ENCODE assay signal across 8 cellular contexts in genomic region chr2:181892795-181893435, GRCh38. TPM values are rescaled to one million over a fixed set of nuclear protein-coding genes. Genes with fewer than 3 reads are reported as not detected.
DNase-seq lines count a peak whose midpoint lies in the region; ATAC-seq, FAIRE-seq and TF ChIP-seq lines count a peak whose summit lies in the region.

No MANE protein-coding gene starts in this region.

- H2BK5ac ChIP-seq in H9 (ENCODE audit: insufficient read length, low read length): no peak overlapping the region

- no peaks in the 10 kb centered on the region for H3K79me1 ChIP-seq in H9 (ENCODE audit: insufficient read depth, low read depth, low read length, poor library complexity, severe bottlenecking)

- FAIRE-seq in A549 (lab: Jason Lieb, UNC): no peak
- peak; percentile 51 for FAIRE-seq in keratinocyte (lab: Jason Lieb, UNC)

- peaks cover 5 to 9% of the 10 kb centered on the region in 2 experiments for H3K36me3 ChIP-seq in keratinocyte (ENCODE audit: control insufficient read depth in 2 of 2, extremely low read depth in 1 of 2, insufficient read depth in 2 of 2, low read length in 2 of 2)
- H3K36me3 ChIP-seq in testis (ENCODE audit: low read depth, missing control alignments): no peaks in the 10 kb centered on the region

- H2AK5ac ChIP-seq in H9 (ENCODE audit: insufficient read length, low read length): no peak overlapping the region

- H3K23me2 ChIP-seq in H9 (ENCODE audit: insufficient read length, low read depth, low read length, poor library complexity, severe bottlenecking): no peaks in the 10 kb centered on the region

- H3K9me3 ChIP-seq in A549: no peaks in the 10 kb centered on the region
- H3K9me3 ChIP-seq in H9 (ENCODE audit: control insufficient read depth, low read depth, low read length): no peaks in the 10 kb centered on the region
- H3K9me3 ChIP-seq in keratinocyte (ENCODE audit: control insufficient read depth, low read depth, low read length): no peaks in the 10 kb centered on the region
- H3K9me3 ChIP-seq in testis: no peaks in the 10 kb centered on the region

- peaks cover 60% of the 10 kb centered on the region for H3K4me1 ChIP-seq in A549
- H3K4me1 ChIP-seq in H9 (ENCODE audit: insufficient read depth, low read length): no peaks in the 10 kb centered on the region
- H3K4me1 ChIP-seq in keratinocyte (ENCODE audit: control insufficient read depth, extremely low read depth, insufficient read depth, low read length): peaks cover 22% of the 10 kb centered on the region
- H3K4me1 ChIP-seq in testis: peaks cover 13% of the 10 kb centered on the region

- no peak overlapping the region for H2BK120ac ChIP-seq in H9 (ENCODE audit: low read depth, low read length, poor library complexity, severe bottlenecking)

- TF ChIP-seq POLR2A in A549 (IDR thresholded peaks at IDR 0.05; ENCODE audit: low read length): no peak
- TF ChIP-seq POLR2A in testis (IDR thresholded peaks at IDR 0.05): no peak

- dilution Hi-C loops in keratinocyte (cut with MboI; ENCODE audit: extremely low pct_ligation_motif_present, low sequenced_read_pairs): no loop called here

- no peak overlapping the region for H4K5ac ChIP-seq in H9 (ENCODE audit: insufficient read length, low read depth, low read length)

- H3K27me3 ChIP-seq in H9 (ENCODE audit: insufficient read depth, low read length) (no peaks in the 10 kb centered on the region), keratinocyte (ENCODE audit: control insufficient read depth, extremely low read depth, insufficient read depth, low read length) (no peaks in the 10 kb centered on the region), testis (no peaks in the 10 kb centered on the region)

- 0 out of 7 replicates have a peak, but pooled peaks cover 0 to 2% (median 0%) of the 10 kb centered on the region in 3 experiments for H3K36me3 Mint-ChIP-seq in H9 (ENCODE audit: insufficient read depth in 1 of 3, low read depth in 3 of 3)
- H3K36me3 Mint-ChIP-seq in activated naive CD8-positive, alpha-beta T cell treated with anti-CD3 and anti-CD28 coated beads, Interleukin-2, amount 50 U/mL, for 24 hours (ENCODE audit: low read depth): peaks cover 26% of the 10 kb centered on the region

- intact Hi-C loops in testis (cut with DNase I; ENCODE audit: low total_unique reads): no loop called here

- H2AFZ ChIP-seq in H9 (ENCODE audit: low read length): no peak overlapping the region
- peak overlapping the region; percentile 54 for H2AFZ ChIP-seq in keratinocyte (ENCODE audit: control insufficient read depth, low read length)

- no peak overlapping the region; the same call in 1 of the 2 replicates for H3K14ac ChIP-seq in H9 (ENCODE audit: insufficient read depth, low read length)

- H3K23ac ChIP-seq in H9 (ENCODE audit: insufficient read length, low read depth, low read length): no peak overlapping the region

- POLR2A ChIA-PET in A549 (lab: Yijun Ruan, JAX): interaction anchor here (1.0 to 1.9 kb wide), 3 partner anchors 16 to 108 kb away, joined by 3 to 12 read pairs (median 4); no protein-coding TSS in a partner anchor

- TF ChIP-seq CTCF in A549 (IDR thresholded peaks at IDR 0.05) (no peak), H9 (conservative IDR thresholded peaks at IDR 0.05) (no peak), keratinocyte (optimal IDR thresholded peaks at IDR 0.05 in 1 of 3, IDR thresholded peaks at IDR 0.05 in 1 of 3, conservative IDR thresholded peaks at IDR 0.05 in 1 of 3; ENCODE audit: extremely low read depth in 1 of 3, insufficient read depth in 2 of 3, low read length in 3 of 3) (no peak), testis (IDR thresholded peaks at IDR 0.05) (no peak)

- H2BK20ac ChIP-seq in H9 (ENCODE audit: low read depth, low read length, poor library complexity, severe bottlenecking): no peak overlapping the region

- H3K9me3 Mint-ChIP-seq in H9: no peaks in the 10 kb centered on the region; a peak in 1 of 5 replicates
- H3K9me3 Mint-ChIP-seq in activated naive CD8-positive, alpha-beta T cell treated with anti-CD3 and anti-CD28 coated beads, Interleukin-2, amount 50 U/mL, for 24 hours: no peaks in the 10 kb centered on the region

- H4K91ac ChIP-seq in H9 (ENCODE audit: insufficient read length, low read depth, low read length): no peak overlapping the region

- no peak overlapping the region for H3K18ac ChIP-seq in H9 (ENCODE audit: insufficient read length, low read depth, low read length)

- H3K27me3 Mint-ChIP-seq in H9 (ENCODE audit: low read depth): peaks cover 14% of the 10 kb centered on the region
- H3K27me3 Mint-ChIP-seq in activated naive CD8-positive, alpha-beta T cell treated with anti-CD3 and anti-CD28 coated beads, Interleukin-2, amount 50 U/mL, for 24 hours: peaks cover 14% of the 10 kb centered on the region

- TF ChIP-seq EP300 in A549 (IDR thresholded peaks at IDR 0.05): no peak

- H3K4ac ChIP-seq in H9 (ENCODE audit: low read depth, low read length): no peak overlapping the region

- H4K8ac ChIP-seq in H9 (replicated peaks; ENCODE audit: insufficient read length, low read depth, low read length): no peak overlapping the region

- TF ChIP-seq RAD21 in A549 (conservative IDR thresholded peaks at IDR 0.05 in 1 of 2, IDR thresholded peaks at IDR 0.05 in 1 of 2): no peak

- no peak overlapping the region for H3K56ac ChIP-seq in H9 (ENCODE audit: insufficient read length, low read depth, low read length)

- no peak overlapping the region for H3T11ph ChIP-seq in H9 (ENCODE audit: low read length)

- peak overlapping the region; percentile 97 to 98 for H3K27ac ChIP-seq in A549
- H3K27ac ChIP-seq in H9 (ENCODE audit: insufficient read length, low read depth, low read length): no peak overlapping the region
- peak overlapping the region; percentile 86 for H3K27ac ChIP-seq in keratinocyte (ENCODE audit: control insufficient read depth, insufficient read depth, low read length)
- H3K27ac ChIP-seq in testis: peak overlapping the region; percentile 91 to 97

- peak overlapping the region; percentile 85 for H3K4me2 ChIP-seq in A549
- peak overlapping the region; percentile 86 for H3K4me2 ChIP-seq in H9 (ENCODE audit: insufficient read depth, insufficient read length, low read length)
- peak overlapping the region; percentile 96 for H3K4me2 ChIP-seq in keratinocyte (ENCODE audit: control insufficient read depth, extremely low read depth, insufficient read depth, low read depth, low read length)

- peaks cover 11 to 13% of the 10 kb centered on the region in 2 experiments for H3K4me1 Mint-ChIP-seq in H9
- H3K4me1 Mint-ChIP-seq in activated naive CD8-positive, alpha-beta T cell treated with anti-CD3 and anti-CD28 coated beads, Interleukin-2, amount 50 U/mL, for 24 hours: peaks cover 32% of the 10 kb centered on the region

- H3K9me1 ChIP-seq in keratinocyte (ENCODE audit: control insufficient read depth, extremely low read depth, insufficient read depth, low read length): no peaks in the 10 kb centered on the region

- H3K9ac ChIP-seq in H9 (ENCODE audit: extremely low read depth, insufficient read length, low read length) (peak overlapping the region; percentile 28), keratinocyte (ENCODE audit: control insufficient read depth, extremely low read depth, insufficient read depth, low read length) (peak overlapping the region; percentile 97)

- H3K27ac Mint-ChIP-seq in H9: no peak overlapping the region
- H3K27ac Mint-ChIP-seq in activated naive CD8-positive, alpha-beta T cell treated with anti-CD3 and anti-CD28 coated beads, Interleukin-2, amount 50 U/mL, for 24 hours: peak overlapping the region; percentile 91

- H3K4me3 Mint-ChIP-seq in H9: peak overlapping the region; percentile 88
- H3K4me3 Mint-ChIP-seq in activated naive CD8-positive, alpha-beta T cell treated with anti-CD3 and anti-CD28 coated beads, Interleukin-2, amount 50 U/mL, for 24 hours: peak overlapping the region; percentile 98

- H3K4me3 ChIP-seq in A549 (peak overlapping the region; percentile 89), keratinocyte (ENCODE audit: control insufficient read depth in 2 of 3, extremely low read depth in 1 of 3, insufficient read depth in 2 of 3, low read depth in 1 of 3, low read length in 3 of 3) (peak overlapping the region; percentile 94 to 98 (median 96)), testis (peak overlapping the region; percentile 89 to 95)

- WGBS in A549 (ENCODE audit: missing lambda C conversion rate): 1% methylated on average over 10 of the region's 10 CpGs
- no CpG with 5 or more reads among the region's 10 CpGs for WGBS in H9 (ENCODE audit: extremely low coverage, insufficient read length, low lambda C conversion rate)
- WGBS in testis, 2 donors: 3 to 5% methylated on average over 10 of the region's 10 CpGs

- H2BK12ac ChIP-seq in H9 (ENCODE audit: insufficient read length, low read depth, low read length): no peak overlapping the region

- DNase-seq in A549 (ENCODE audit: low read depth in 1 of 2, low spot score in 1 of 2): peak in 1 of 2 experiments; percentile 22
- no peak for DNase-seq in H9
- no peak for DNase-seq in activated naive CD8-positive, alpha-beta T cell treated with anti-CD3 and anti-CD28 coated beads, Interleukin-2, amount 50 U/mL, for 24 hours
- DNase-seq in keratinocyte (ENCODE audit: low read depth, low spot score): no peak
- DNase-seq in testis: no peak
- DNase-seq in NK-92 (lab: John Stamatoyannopoulos, UW; ENCODE audit: unreplicated experiment): no peak
- no peak for DNase-seq in amniotic stem cell (lab: John Stamatoyannopoulos, UW)

- no peak overlapping the region for H2BK15ac ChIP-seq in H9 (ENCODE audit: low read depth, low read length)

- ATAC-seq in A549: no peak
- ATAC-seq in activated naive CD8-positive, alpha-beta T cell treated with anti-CD3 and anti-CD28 coated beads, Interleukin-2, amount 50 U/mL, for 24 hours: no peak
- no peak for ATAC-seq in GM21526 (IDR thresholded peaks at IDR 0.05; ENCODE audit: low FRiP score, unreplicated experiment)

- CTCF ChIA-PET in A549 (lab: Yijun Ruan, JAX): interaction anchor here (1.2 to 1.9 kb wide), 5 partner anchors 8 to 185 kb away, joined by 3 to 5 read pairs (median 4); no protein-coding TSS in a partner anchor

- H4K20me1 ChIP-seq in H9 (ENCODE audit: control insufficient read depth, insufficient read depth, insufficient read length) (no peaks in the 10 kb centered on the region), keratinocyte (ENCODE audit: control insufficient read depth, extremely low read depth, insufficient read depth, low read length) (no peaks in the 10 kb centered on the region)

- H3K79me2 ChIP-seq in H9 (ENCODE audit: insufficient read depth, low read length) (no peaks in the 10 kb centered on the region), keratinocyte (ENCODE audit: control insufficient read depth, insufficient read depth, low read length) (peaks cover 58% of the 10 kb centered on the region)

RNA-seq across cellular contexts. Expression of gene ITPRID2, which starts 1.4 kb away (rescaled TPM):
- polyA plus RNA-seq in A549 (2011; rRNA removed) (87.7 and 94.3 TPM in 2 replicates), A549 (2017; fragmentation: RNase III; extraction: RNeasy Plus Mini Kit Qiagen cat#74134 plus additional on column Dnase treatment) (40.3 to 44.0 TPM (median 43.3 TPM) in 3 replicates), keratinocyte (86.3 to 146 TPM (median 91.4 TPM) in 3 replicates), testis (ENCODE audit: insufficient read depth, low read depth, low replicate concordance) (93.3 TPM)
- polyA plus RNA-seq in A549 (2012; cell fraction: cytosol; rRNA removed): 20.4 and 21.2 TPM in 2 replicates
- polyA plus RNA-seq in A549 (2012; cell fraction: nucleus; rRNA removed): 19.9 and 21.3 TPM in 2 replicates
- 63.8 and 67.2 TPM in 2 replicates for polyA minus RNA-seq in A549 (2011; rRNA and poly(A)+ RNA removed)
- total RNA-seq in H9 (2021) (9.0 and 12.0 TPM in 2 replicates), testis (100 to 1,000 TPM; 179 to 190 TPM)
- 479 TPM for polyA plus RNA-seq in keratinocyte (2011; ENCODE audit: low read depth)
- 72.8 and 128 TPM in 2 replicates for polyA plus RNA-seq in keratinocyte (2011; cell fraction: cytosol; rRNA removed)
- polyA plus RNA-seq in keratinocyte (2011; cell fraction: nucleus; rRNA removed): 116 and 145 TPM in 2 replicates
- polyA plus RNA-seq in keratinocyte (2012; ENCODE audit: low replicate concordance): 91.5 and 118 TPM in 2 replicates
- 62.2 to 130 TPM (median 99.4 TPM) in 3 replicates for polyA minus RNA-seq in keratinocyte
- 89.4 TPM for polyA minus RNA-seq in keratinocyte (2011; cell fraction: cytosol; rRNA and poly(A)+ RNA removed)
- 97.4 and 160 TPM in 2 replicates for polyA minus RNA-seq in keratinocyte (2011; cell fraction: nucleus; rRNA and poly(A)+ RNA removed)
